13 cellular contexts compared by ENCODE assay signal in the genomic region with DNA sequence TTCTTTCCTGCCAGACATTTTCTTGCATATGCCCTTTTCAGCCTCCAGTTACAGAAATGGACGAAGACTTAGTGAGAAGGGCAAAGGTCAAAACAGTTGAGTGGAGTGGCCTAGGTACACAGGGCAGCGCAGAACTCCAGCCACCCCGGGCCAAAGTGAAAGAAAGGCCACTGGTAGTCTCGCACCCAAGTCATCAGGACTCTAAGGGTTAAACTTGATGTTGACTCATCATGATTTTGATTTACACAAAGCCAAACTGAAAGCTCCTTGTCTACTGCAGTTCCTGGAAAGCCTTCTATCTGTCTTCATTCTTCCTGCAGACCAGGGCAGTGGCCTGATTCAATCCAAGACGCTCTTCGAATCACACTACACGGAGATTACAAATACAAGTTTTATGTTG. TPM values are rescaled to one million over a fixed set of nuclear protein-coding genes. Genes with fewer than 3 reads are reported as not detected.
DNase-seq lines count a peak whose midpoint lies in the region; FAIRE-seq and TF ChIP-seq lines count a peak whose summit lies in the region.
"Had no signal": no experiment of that assay in that cellular context is flagged by ENCODE, and none has a peak within 500 bp of the region (broad histone marks: within the 10 kb centered on the region; RNA-seq: fewer than 3 reads in every experiment).

No MANE protein-coding gene starts in this region.

- TF ChIP-seq POLR2A in GM12892 (IDR thresholded peaks at IDR 0.05; ENCODE audit: low read depth, low read length), result no peak

- H3K9ac ChIP-seq in rectal smooth muscle tissue (ENCODE audit: low read length), result no peak overlapping the region

- no peaks in the 10 kb centered on the region for H3K36me3 ChIP-seq in rectal smooth muscle tissue (ENCODE audit: control insufficient read depth, insufficient read depth, low read length)
- no peaks in the 10 kb centered on the region for H3K36me3 ChIP-seq in WERI-Rb-1

- DNase-seq in GM12892 (ENCODE audit: insufficient read length) (no peak), RKO (ENCODE audit: low spot score) (peak; percentile 56), fibroblast of gingiva (ENCODE audit: low read depth) (peak; percentile 6), WERI-Rb-1 (no peak), D341Med (ENCODE audit: low spot score) (no peak), substantia nigra (lab: John Stamatoyannopoulos, UW) (no peak)
- no peak for DNase-seq in activated CD8-positive, alpha-beta memory T cell treated with anti-CD3 and anti-CD28 coated beads, Interleukin-2, amount 50 U/mL, for 4 hours
- DNase-seq: activated CD4-positive, alpha-beta T cell treated with anti-CD3 and anti-CD28 coated beads for 4 hours; activated naive CD4-positive, alpha-beta T cell treated with Interleukin-2 at 50 U/mL for 16 hours; hippocampal formation; NCI-H2107; SIG-M5 had no signal

- peaks cover 3% of the 10 kb centered on the region for H3K4me1 ChIP-seq in rectal smooth muscle tissue (ENCODE audit: control insufficient read depth, insufficient read depth, low read length)

- no peaks in the 10 kb centered on the region for H3K9me3 ChIP-seq in WERI-Rb-1 (ENCODE audit: severe bottlenecking)

- no peak for TF ChIP-seq CTCF in WERI-Rb-1 (IDR thresholded peaks at IDR 0.05; ENCODE audit: low read depth, low read length)

- H3K4me3 ChIP-seq in rectal smooth muscle tissue (ENCODE audit: low read length) (no peak overlapping the region), WERI-Rb-1 (ENCODE audit: low read depth, low read length) (no peak overlapping the region)

- H3K27ac ChIP-seq in rectal smooth muscle tissue (ENCODE audit: low read depth, low read length) (peak overlapping the region; percentile 85), WERI-Rb-1 (no peak overlapping the region), substantia nigra (ENCODE audit: low read depth, low read length, poor library complexity, severe bottlenecking) (no peak overlapping the region)

- FAIRE-seq in GM12892 (lab: Jason Lieb, UNC), result peak; percentile 48

- no peaks in the 10 kb centered on the region for H3K27me3 ChIP-seq in rectal smooth muscle tissue (ENCODE audit: control insufficient read depth, insufficient read depth, low read length)
- peaks cover 6% of the 10 kb centered on the region for H3K27me3 ChIP-seq in WERI-Rb-1 (ENCODE audit: insufficient read depth, low read depth, severe bottlenecking)

RNA-seq across cellular contexts. Expression of gene IL13RA1, which starts 2.6 kb away (rescaled TPM):
- polyA plus RNA-seq in GM12892 (2012; ENCODE audit: missing spikeins), result 1.2 TPM

Comparison
In these comparisons a context has a peak if more than half of its experiments do, and no peak if none do; other contexts are left out.
1. DNase-seq: peak in RKO (single experiment) and fibroblast of gingiva (single experiment); none in GM12892 (single experiment), activated CD8-positive, alpha-beta memory T cell treated with anti-CD3 and anti-CD28 coated beads, Interleukin-2, amount 50 U/mL, for 4 hours (single experiment), WERI-Rb-1 (single experiment), D341Med (single experiment) and substantia nigra (0 of 49).